ENCODE assay signal across 20 cellular contexts in genomic region chr19:45897413-45897812, GRCh38. TPM values are rescaled to one million over a fixed set of nuclear protein-coding genes. Genes with fewer than 3 reads are reported as not detected.
DNase-seq lines count a peak whose midpoint lies in the region; ATAC-seq and TF ChIP-seq lines count a peak whose summit lies in the region.
"Had no signal": no experiment of that assay in that cellular context is flagged by ENCODE, and none has a peak within 500 bp of the region (broad histone marks: within the 10 kb centered on the region; RNA-seq: fewer than 3 reads in every experiment).

No MANE protein-coding gene starts in this region.

- DNase-seq in CD1c-positive myeloid dendritic cell (ENCODE audit: extremely low spot score): peak; percentile 41
- peak; percentile 3 for DNase-seq in NB4 (ENCODE audit: low read depth)
- DNase-seq in left colon: no peak
- DNase-seq in cortex of kidney (lab: John Stamatoyannopoulos, UW): no peak
- DNase-seq: DMS79, H9, IMR-90, Karpas-422, NCI-H1694 treated with DMSO at 0.1 percent for 48 hours, NCI-H510A, NCI-H748 treated with DMSO at 0.1 percent for 48 hours, PC-9, SIG-M5, T-helper 1 cell had no signal

- H3K4me3 Mint-ChIP-seq in dendritic cell treated with granulocyte-macrophage colony-stimulating factor and Interleukin-4, amounts not matched to agents 40 ng/mL and 50 ng/mL, for 4 days: no peak overlapping the region
- H3K4me3 Mint-ChIP-seq: H9 had no signal

- H3K4me1 Mint-ChIP-seq in dendritic cell treated with granulocyte-macrophage colony-stimulating factor and Interleukin-4, amounts not matched to agents 40 ng/mL and 50 ng/mL, for 4 days (ENCODE audit: low read depth): peaks cover 54% of the 10 kb centered on the region

- H3K4me3 ChIP-seq in NB4 (ENCODE audit: low read depth, low read length): no peak overlapping the region
- H3K4me3 ChIP-seq: BLaER1, PC-9 had no signal

- no peak for TF ChIP-seq POLR2A in NB4 (IDR thresholded peaks at IDR 0.05; ENCODE audit: extremely low read depth, insufficient read length)

- H3K36me3 Mint-ChIP-seq in dendritic cell treated with granulocyte-macrophage colony-stimulating factor and Interleukin-4, amounts not matched to agents 40 ng/mL and 50 ng/mL, for 4 days (ENCODE audit: low read depth): peaks cover 67% of the 10 kb centered on the region

- no peak for ATAC-seq in left colon
- ATAC-seq in GM18517 (IDR thresholded peaks at IDR 0.05; ENCODE audit: unreplicated experiment): no peak
- ATAC-seq: SK-N-SH treated with all-trans-retinoic acid at 6 μM for 48 hours had no signal

- H3K9me3 Mint-ChIP-seq in dendritic cell treated with granulocyte-macrophage colony-stimulating factor and Interleukin-4, amounts not matched to agents 40 ng/mL and 50 ng/mL, for 4 days: no peaks in the 10 kb centered on the region
- H3K9me3 Mint-ChIP-seq: H9 had no signal

- peak overlapping the region; percentile 27 for H3K27ac Mint-ChIP-seq in dendritic cell treated with granulocyte-macrophage colony-stimulating factor and Interleukin-4, amounts not matched to agents 40 ng/mL and 50 ng/mL, for 4 days
- H3K27ac Mint-ChIP-seq: H9 had no signal

- no peaks in the 10 kb centered on the region for H3K27me3 Mint-ChIP-seq in dendritic cell treated with granulocyte-macrophage colony-stimulating factor and Interleukin-4, amounts not matched to agents 40 ng/mL and 50 ng/mL, for 4 days

- intact Hi-C loops in dendritic cell treated with granulocyte-macrophage colony-stimulating factor and Interleukin-4, amounts not matched to agents 40 ng/mL and 50 ng/mL, for 4 days (cut with micrococcal nuclease): no loop called here
- intact Hi-C loops in left colon (cut with DNase I, micrococcal nuclease): no loop called here

- TF ChIP-seq CTCF in NB4 (IDR thresholded peaks at IDR 0.05; ENCODE audit: low read depth, low read length): no peak

RNA-seq across cellular contexts. Expression of gene MYPOP, which starts 5.0 kb away (rescaled TPM):
- total RNA-seq in left colon: 10 to 100 TPM; 10.4 to 11.9 TPM

RNA-seq across cellular contexts. Expression of gene IRF2BP1, which starts 11.5 kb away (rescaled TPM):
- 10 to 100 TPM; 22.8 to 25.0 TPM for total RNA-seq in left colon

RNA-seq across cellular contexts. Expression of gene NANOS2, which starts 17.2 kb away (rescaled TPM):
- not detected for total RNA-seq in left colon
- total RNA-seq: H9, HT1080, IMR-90, MCF 10A, PC-9 had no signal

RNA-seq across cellular contexts. Expression of gene FOXA3, which starts 33.3 kb away (rescaled TPM):
- 10 to 100 TPM; 31.5 to 53.7 TPM for total RNA-seq in left colon
- total RNA-seq: IMR-90, MCF 10A, PC-9 had no signal

RNA-seq across cellular contexts. Expression of gene SYMPK, which starts 34.5 kb away (rescaled TPM):
- 10 to 100 TPM; 53.8 to 62.7 TPM for total RNA-seq in left colon

Comparison
In these comparisons a context has a peak if more than half of its experiments do, and no peak if none do; other contexts are left out.
1. DNase-seq: peak in CD1c-positive myeloid dendritic cell (single experiment) and NB4 (single experiment); none in left colon (0 of 2) and cortex of kidney (single experiment).